Comparison of ENCODE assay signal across 1 cellular context in genomic region chr12:67268896-67269631, GRCh38.
TF ChIP-seq lines count a peak whose summit lies in the region.

Gene CAND1, plus strand, starts transcription at chr12:67269358. Its CDS starts 360 bp downstream, at chr12:67269718.

TF ChIP-seq in HepG2, 621 proteins besides CTCF, POLR2A, EP300 and RAD21 (continued from another document and continues in another):
- TF ChIP-seq, protein P1, sequence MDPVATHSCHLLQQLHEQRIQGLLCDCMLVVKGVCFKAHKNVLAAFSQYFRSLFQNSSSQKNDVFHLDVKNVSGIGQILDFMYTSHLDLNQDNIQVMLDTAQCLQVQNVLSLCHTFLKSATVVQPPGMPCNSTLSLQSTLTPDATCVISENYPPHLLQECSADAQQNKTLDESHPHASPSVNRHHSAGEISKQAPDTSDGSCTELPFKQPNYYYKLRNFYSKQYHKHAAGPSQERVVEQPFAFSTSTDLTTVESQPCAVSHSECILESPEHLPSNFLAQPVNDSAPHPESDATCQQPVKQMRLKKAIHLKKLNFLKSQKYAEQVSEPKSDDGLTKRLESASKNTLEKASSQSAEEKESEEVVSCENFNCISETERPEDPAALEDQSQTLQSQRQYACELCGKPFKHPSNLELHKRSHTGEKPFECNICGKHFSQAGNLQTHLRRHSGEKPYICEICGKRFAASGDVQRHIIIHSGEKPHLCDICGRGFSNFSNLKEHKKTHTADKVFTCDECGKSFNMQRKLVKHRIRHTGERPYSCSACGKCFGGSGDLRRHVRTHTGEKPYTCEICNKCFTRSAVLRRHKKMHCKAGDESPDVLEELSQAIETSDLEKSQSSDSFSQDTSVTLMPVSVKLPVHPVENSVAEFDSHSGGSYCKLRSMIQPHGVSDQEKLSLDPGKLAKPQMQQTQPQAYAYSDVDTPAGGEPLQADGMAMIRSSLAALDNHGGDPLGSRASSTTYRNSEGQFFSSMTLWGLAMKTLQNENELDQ (CRISPR knock-in tag; IDR thresholded peaks at IDR 0.05; ENCODE audit: borderline replicate concordance) = 0 out of 2 replicates have a peak, but pooled peaks have one; percentile 17
- TF ChIP-seq GTF3A (CRISPR knock-in tag; conservative IDR thresholded peaks at IDR 0.05) = 0 out of 2 replicates have a peak, but pooled peaks have one; percentile 3
- no peak; the same call in none of the 2 replicates for TF ChIP-seq SALL2 (CRISPR knock-in tag; IDR thresholded peaks at IDR 0.05)
- TF ChIP-seq POGK (CRISPR knock-in tag; conservative IDR thresholded peaks at IDR 0.05) = peak; percentile 68
- TF ChIP-seq PPARG (CRISPR knock-in tag; conservative IDR thresholded peaks at IDR 0.05) = no peak
- TF ChIP-seq MAFF (IDR thresholded peaks at IDR 0.05; ENCODE audit: low read depth, low read length) = peak; percentile 38; the same call in 1 of the 2 replicates
- TF ChIP-seq FOSL1 (CRISPR knock-in tag; IDR thresholded peaks at IDR 0.05; ENCODE audit: borderline replicate concordance) = no peak
- 0 out of 2 replicates have a peak, but pooled peaks have one; percentile 53 for TF ChIP-seq HOXA5 (CRISPR knock-in tag; IDR thresholded peaks at IDR 0.05)
- peak; percentile 39; the same call in 1 of the 2 replicates for TF ChIP-seq RFX3 (CRISPR knock-in tag; IDR thresholded peaks at IDR 0.05)
- TF ChIP-seq SUZ12 (IDR thresholded peaks at IDR 0.05; ENCODE audit: low read depth, low read length) = no peak
- TF ChIP-seq ZNF17 (CRISPR knock-in tag; IDR thresholded peaks at IDR 0.05) = peak; percentile 57; the same call in 1 of the 2 replicates
- TF ChIP-seq SPEN (CRISPR knock-in tag; IDR thresholded peaks at IDR 0.05; ENCODE audit: low read depth) = peak; percentile 86
- TF ChIP-seq TFDP1 (CRISPR knock-in tag; IDR thresholded peaks at IDR 0.05; ENCODE audit: borderline replicate concordance) = peak; percentile 64; the same call in 1 of the 2 replicates
- peak; percentile 87 for TF ChIP-seq POLR2G (IDR thresholded peaks at IDR 0.05; ENCODE audit: low read depth, low read length)
- TF ChIP-seq NR2F1 (CRISPR knock-in tag; IDR thresholded peaks at IDR 0.05) = peak; percentile 85 to 90
- peak; percentile 80 for TF ChIP-seq ZNF143 (CRISPR knock-in tag; IDR thresholded peaks at IDR 0.05)
- 0 out of 2 replicates have a peak, but pooled peaks have one; percentile 74 for TF ChIP-seq NFAT5 (CRISPR knock-in tag; IDR thresholded peaks at IDR 0.05)
- TF ChIP-seq ZFP41 (CRISPR knock-in tag; IDR thresholded peaks at IDR 0.05; ENCODE audit: borderline replicate concordance) = 0 out of 2 replicates have a peak, but pooled peaks have one; percentile 32
- peak; percentile 10; the same call in 1 of the 2 replicates for TF ChIP-seq RXRB (CRISPR knock-in tag; IDR thresholded peaks at IDR 0.05; ENCODE audit: borderline replicate concordance)
- TF ChIP-seq ZNF557 (CRISPR knock-in tag; IDR thresholded peaks at IDR 0.05) = peak; percentile 61; the same call in 1 of the 2 replicates
- 0 out of 2 replicates have a peak, but pooled peaks have one; percentile 66 for TF ChIP-seq U2AF2 (IDR thresholded peaks at IDR 0.05; ENCODE audit: low read depth, low read length)
- TF ChIP-seq ZNF784 (CRISPR knock-in tag; IDR thresholded peaks at IDR 0.05; ENCODE audit: borderline replicate concordance) = no peak
- TF ChIP-seq, protein P2, sequence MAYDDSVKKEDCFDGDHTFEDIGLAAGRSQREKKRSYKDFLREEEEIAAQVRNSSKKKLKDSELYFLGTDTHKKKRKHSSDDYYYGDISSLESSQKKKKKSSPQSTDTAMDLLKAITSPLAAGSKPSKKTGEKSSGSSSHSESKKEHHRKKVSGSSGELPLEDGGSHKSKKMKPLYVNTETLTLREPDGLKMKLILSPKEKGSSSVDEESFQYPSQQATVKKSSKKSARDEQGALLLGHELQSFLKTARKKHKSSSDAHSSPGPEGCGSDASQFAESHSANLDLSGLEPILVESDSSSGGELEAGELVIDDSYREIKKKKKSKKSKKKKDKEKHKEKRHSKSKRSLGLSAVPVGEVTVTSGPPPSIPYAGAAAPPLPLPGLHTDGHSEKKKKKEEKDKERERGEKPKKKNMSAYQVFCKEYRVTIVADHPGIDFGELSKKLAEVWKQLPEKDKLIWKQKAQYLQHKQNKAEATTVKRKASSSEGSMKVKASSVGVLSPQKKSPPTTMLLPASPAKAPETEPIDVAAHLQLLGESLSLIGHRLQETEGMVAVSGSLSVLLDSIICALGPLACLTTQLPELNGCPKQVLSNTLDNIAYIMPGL (CRISPR knock-in tag; IDR thresholded peaks at IDR 0.05; ENCODE audit: borderline replicate concordance in 1 of 2, low read depth in 1 of 2) = peak; percentile 38 to 56; a peak in 2 of 4 replicates
- peak; percentile 87 for TF ChIP-seq SALL1 (CRISPR knock-in tag; IDR thresholded peaks at IDR 0.05)
- peak; percentile 84 for TF ChIP-seq MYPOP (CRISPR knock-in tag; IDR thresholded peaks at IDR 0.05)
- TF ChIP-seq NR2F6 (IDR thresholded peaks at IDR 0.05) = peak; percentile 90
- peak; percentile 94 for TF ChIP-seq NR2F6 (CRISPR knock-in tag; IDR thresholded peaks at IDR 0.05)
- TF ChIP-seq ATF7-NPFF (CRISPR knock-in tag; IDR thresholded peaks at IDR 0.05; ENCODE audit: low read depth) = peak; percentile 86
- TF ChIP-seq TARDBP (CRISPR knock-in tag; IDR thresholded peaks at IDR 0.05) = peak; percentile 88
- TF ChIP-seq GMEB2 (CRISPR knock-in tag; IDR thresholded peaks at IDR 0.05; ENCODE audit: low read depth) = peak; percentile 89
- peak; percentile 34 for TF ChIP-seq TEAD3 (CRISPR knock-in tag; optimal IDR thresholded peaks at IDR 0.05; ENCODE audit: borderline replicate concordance)
- no peak for TF ChIP-seq NBN (conservative IDR thresholded peaks at IDR 0.05)
- 0 out of 2 replicates have a peak, but pooled peaks have one; percentile 54 for TF ChIP-seq SMAD9 (CRISPR knock-in tag; IDR thresholded peaks at IDR 0.05)
- peak; percentile 88 for TF ChIP-seq ASH2L (IDR thresholded peaks at IDR 0.05; ENCODE audit: insufficient read length, low read depth, low read length)
- TF ChIP-seq SKI (IDR thresholded peaks at IDR 0.05; ENCODE audit: partially characterized antibody) = peak; percentile 89
- TF ChIP-seq ARID5B (CRISPR knock-in tag; IDR thresholded peaks at IDR 0.05) = peak; percentile 64; the same call in 1 of the 2 replicates
- peak; percentile 89 for TF ChIP-seq MAZ (IDR thresholded peaks at IDR 0.05; ENCODE audit: borderline replicate concordance, low read depth, low read length)
- TF ChIP-seq MAZ (CRISPR knock-in tag; IDR thresholded peaks at IDR 0.05; ENCODE audit: low read depth) = peak; percentile 91
